Comparison of ENCODE assay signal across 20 cellular contexts in the genomic region with DNA sequence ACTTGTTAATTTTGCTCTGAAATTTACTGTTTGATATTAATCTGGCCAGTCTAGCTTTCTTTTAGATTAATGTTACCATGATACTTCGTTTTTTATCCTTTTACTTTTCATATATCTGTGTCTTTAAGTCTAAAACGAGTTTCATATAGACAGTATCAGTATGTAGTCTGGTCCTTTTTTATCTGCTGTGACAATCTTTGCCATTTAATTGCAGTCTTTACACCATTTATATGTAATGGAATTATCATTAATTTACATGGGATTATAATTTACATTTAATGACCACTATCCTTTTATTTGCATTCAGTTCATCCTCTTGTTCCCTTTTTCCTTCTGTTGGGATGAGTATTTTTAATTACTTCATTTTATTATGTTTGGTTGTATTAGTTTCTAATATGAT.
"Had no signal": no experiment of that assay in that cellular context is flagged by ENCODE, and none has a peak within 500 bp of the region (broad histone marks: within the 10 kb centered on the region; RNA-seq: fewer than 3 reads in every experiment).

No MANE protein-coding gene starts in this region.

- H3K27me3 ChIP-seq: foreskin keratinocyte, testis, tibial nerve, upper lobe of right lung, vagina had no signal

- H3K36me3 ChIP-seq: tibial nerve, upper lobe of right lung, vagina had no signal

- H3K27ac ChIP-seq: coronary artery, foreskin keratinocyte, testis, upper lobe of right lung, vagina had no signal

- H3K4me3 ChIP-seq: coronary artery, lung, testis, tibial nerve, upper lobe of right lung, vagina had no signal

- DNase-seq: effector CD4-positive, alpha-beta T cell; endodermal cell; erythroblast; foreskin keratinocyte; left colon; left ventricle myocardium superior; mesenchymal stem cell; midbrain; nephron progenitor cell; posterior cingulate gyrus; stimulated activated CD4-positive, alpha-beta T cell treated with anti-CD3 and anti-CD28 coated beads, Interleukin-2, amount 100 ng/mL, for 24 hours; stimulated activated CD4-positive, alpha-beta T cell treated with anti-CD3 and anti-CD28 coated beads, Interleukin-4, amount 100 ng/mL, for 4 hours; stimulated activated naive B cell treated with anti-CD40 and anti-IgM and Interleukin-4, amounts not matched to agents 10 μg/mL and 1 μg/mL and 100 μg/mL, for 72 hours; stimulated activated naive CD8-positive, alpha-beta T cell treated with anti-CD3 and anti-CD28 coated beads, Interleukin-15, amount 100 ng/mL, for 72 hours; testis; upper lobe of right lung had no signal

- H3K9me3 ChIP-seq: testis, upper lobe of right lung, vagina had no signal
